In the genomic region with DNA sequence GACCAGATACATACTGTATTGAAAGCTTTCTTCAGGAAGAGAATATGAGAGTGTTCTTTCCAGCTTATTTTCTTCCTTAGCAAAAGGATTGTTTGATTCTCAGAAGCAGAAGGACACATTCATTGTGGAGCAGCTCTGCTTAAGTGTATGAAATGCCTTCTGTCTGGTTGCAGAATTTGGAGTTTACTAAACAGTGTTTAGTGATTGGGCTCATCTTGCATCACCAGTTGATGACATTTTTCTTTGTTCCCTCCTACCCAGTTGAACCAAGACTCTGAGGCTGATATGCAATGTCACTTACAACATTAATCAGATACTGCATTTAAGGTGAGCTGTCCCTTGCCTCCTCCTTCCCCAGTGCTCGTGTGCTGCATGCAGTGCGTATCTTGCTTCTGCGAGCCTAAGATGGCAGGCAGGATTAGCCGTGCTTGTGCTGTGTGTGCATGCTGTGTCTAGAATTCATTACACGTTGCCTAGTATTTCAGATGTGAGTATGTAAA, we compare ENCODE assay signal across 8 cellular contexts. TPM values are rescaled to one million over a fixed set of nuclear protein-coding genes. Genes with fewer than 3 reads are reported as not detected.
DNase-seq lines count a peak whose midpoint lies in the region; ATAC-seq and TF ChIP-seq lines count a peak whose summit lies in the region.

No MANE protein-coding gene starts in this region.

- DNase-seq in AG10803 (ENCODE audit: low read depth) (peak; percentile 71), SHP77 (lab: John Stamatoyannopoulos, UW) (peak; percentile 45 to 50), head of caudate nucleus (peak in 41 of 42 donors; percentile 38 to 84 (median 69)), GM20000 (ENCODE audit: low spot score) (no peak), lower leg skin (ENCODE audit: low spot score in 2 of 2) (no peak)
- DNase-seq in stimulated activated CD4-positive, alpha-beta T cell treated with anti-CD3 and anti-CD28 coated beads, Interleukin-4, amount 100 ng/mL, for 24 hours = no peak

- TF ChIP-seq CTCF in AG10803 (conservative IDR thresholded peaks at IDR 0.05; ENCODE audit: low read length) = no peak
- TF ChIP-seq CTCF in GM20000 (IDR thresholded peaks at IDR 0.05; ENCODE audit: extremely low read depth, missing control alignments) = no peak
- TF ChIP-seq CTCF in lower leg skin (IDR thresholded peaks at IDR 0.05) = no peak

- 61 to 82% methylated on average over 5 of the region's 5 CpGs for WGBS in lower leg skin, 2 donors

- ATAC-seq in GM21717 (IDR thresholded peaks at IDR 0.05; ENCODE audit: unreplicated experiment) = peak; percentile 48
- ATAC-seq in HG02623 (IDR thresholded peaks at IDR 0.05; ENCODE audit: unreplicated experiment) = no peak

- intact Hi-C loops in head of caudate nucleus (cut with DNase I) (no loop called here), lower leg skin (cut with DNase I; ENCODE audit: low total_unique reads) (no loop called here)

- TF ChIP-seq POLR2A in lower leg skin (IDR thresholded peaks at IDR 0.05) = no peak

- peak overlapping the region; percentile 47 for H3K4me3 ChIP-seq in AG10803 (ENCODE audit: low read length)
- H3K4me3 ChIP-seq in lower leg skin (ENCODE audit: low read depth, poor library complexity, severe bottlenecking) = no peak overlapping the region

RNA-seq across cellular contexts. Expression of gene ZBTB38, which starts 18.4 kb away (rescaled TPM):
- total RNA-seq in lower leg skin = 100 to 1,000 TPM in 1 of 4 donors, 10 to 100 TPM in 3; 46.8 to 104 (median 72.6) TPM

Comparison
In these comparisons a context has a peak if more than half of its experiments do, and no peak if none do; other contexts are left out.
1. DNase-seq: peak in AG10803 (single experiment), SHP77 (2 of 2) and head of caudate nucleus (41 of 42); none in GM20000 (single experiment), stimulated activated CD4-positive, alpha-beta T cell treated with anti-CD3 and anti-CD28 coated beads, Interleukin-4, amount 100 ng/mL, for 24 hours (single experiment) and lower leg skin (0 of 2).